Comparison of ENCODE assay signal across 13 cellular contexts in the genomic region with DNA sequence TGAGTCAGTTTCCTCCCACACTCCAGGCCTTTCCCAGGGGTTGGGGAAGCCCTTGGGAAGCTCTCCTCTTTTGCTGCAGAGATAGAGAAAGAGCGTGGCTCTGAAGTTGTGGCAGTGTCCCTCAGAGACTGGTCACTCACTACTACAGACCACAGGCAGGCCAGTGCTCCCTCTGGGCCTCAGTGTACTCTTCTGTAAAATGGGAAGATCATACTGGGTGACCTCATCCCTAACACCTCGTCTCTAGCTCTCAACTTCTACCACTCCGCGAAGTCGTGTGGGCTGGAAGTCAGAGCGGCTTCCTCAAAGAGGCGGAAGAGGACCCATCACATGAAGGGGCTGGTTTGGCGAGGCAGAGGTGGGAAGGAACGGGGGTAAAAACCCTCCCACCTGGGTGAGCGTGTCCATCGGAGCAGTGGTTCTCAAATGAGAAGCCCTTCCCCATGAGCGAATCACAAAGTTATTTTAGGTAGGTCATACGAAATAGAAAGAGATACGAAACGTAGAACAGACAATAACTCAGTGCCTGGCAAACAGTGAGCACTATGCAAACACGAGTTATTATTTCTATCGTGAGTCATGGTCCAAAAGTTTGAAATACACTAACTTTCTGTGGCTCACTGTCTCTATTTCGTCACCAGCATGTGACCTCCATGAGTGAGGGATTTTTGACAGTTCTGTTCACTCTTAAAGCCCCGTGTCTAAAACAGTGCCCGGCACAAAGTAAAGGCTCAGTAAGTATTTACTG. TPM values are rescaled to one million over a fixed set of nuclear protein-coding genes. Genes with fewer than 3 reads are reported as not detected.
DNase-seq lines count a peak whose midpoint lies in the region; ATAC-seq and TF ChIP-seq lines count a peak whose summit lies in the region.
"Had no signal": no experiment of that assay in that cellular context is flagged by ENCODE, and none has a peak within 500 bp of the region (broad histone marks: within the 10 kb centered on the region; RNA-seq: fewer than 3 reads in every experiment).

No MANE protein-coding gene starts in this region.

- H3K36me3 ChIP-seq in RWPE2 (ENCODE audit: low read depth): no peaks in the 10 kb centered on the region
- no peaks in the 10 kb centered on the region for H3K36me3 ChIP-seq in thoracic aorta
- H3K36me3 ChIP-seq in GM23338 (ENCODE audit: insufficient read depth): no peaks in the 10 kb centered on the region
- H3K36me3 ChIP-seq: sigmoid colon had no signal

- no peak overlapping the region for H3K4me3 ChIP-seq in RWPE2 (ENCODE audit: severe bottlenecking)
- no peak overlapping the region for H3K4me3 ChIP-seq in foreskin fibroblast (ENCODE audit: low read depth in 1 of 2, low read length in 2 of 2)
- peak overlapping the region; percentile 39 for H3K4me3 ChIP-seq in thoracic aorta
- H3K4me3 ChIP-seq in GM23338: no peak overlapping the region
- H3K4me3 ChIP-seq: lung, sigmoid colon had no signal

- TF ChIP-seq CTCF in RWPE2 (IDR thresholded peaks at IDR 0.05; ENCODE audit: poor library complexity, severe bottlenecking): no peak
- TF ChIP-seq CTCF in foreskin fibroblast (IDR thresholded peaks at IDR 0.05; ENCODE audit: low read depth, low read length): no peak
- no peak for TF ChIP-seq CTCF in thoracic aorta (IDR thresholded peaks at IDR 0.05)
- no peak for TF ChIP-seq CTCF in GM23338 (conservative IDR thresholded peaks at IDR 0.05; ENCODE audit: low read depth in 2 of 2)

- H4K20me1 ChIP-seq in GM23338 (replicated peaks; ENCODE audit: insufficient read depth): no peaks in the 10 kb centered on the region

- 0 out of 2 replicates have a peak, but pooled peaks cover 2% of the 10 kb centered on the region for H3K9me2 ChIP-seq in GM23338 (ENCODE audit: insufficient read depth)

- no peak overlapping the region for H2AFZ ChIP-seq in GM23338

- peaks cover 15% of the 10 kb centered on the region for H3K4me1 Mint-ChIP-seq in activated T-cell treated with anti-CD3 and anti-CD28 coated beads, Interleukin-2, amount 50 U/mL, for 24 hours (ENCODE audit: low read depth)
- peaks cover 7% of the 10 kb centered on the region for H3K4me1 Mint-ChIP-seq in activated T-cell treated with anti-CD3 and anti-CD28 coated beads, Interleukin-2, amount 50 U/mL, for 72 hours (ENCODE audit: low read depth)
- no peaks in the 10 kb centered on the region for H3K4me1 Mint-ChIP-seq in GM23338

- no peaks in the 10 kb centered on the region for H3F3A ChIP-seq in GM23338 (replicated peaks; ENCODE audit: low read depth)

- no peaks in the 10 kb centered on the region for H3K79me2 ChIP-seq in GM23338 (replicated peaks; ENCODE audit: insufficient read depth)

- intact Hi-C loops in left colon (cut with DNase I, micrococcal nuclease): no loop called here

- no peaks in the 10 kb centered on the region for H3K9me3 Mint-ChIP-seq in activated T-cell treated with anti-CD3 and anti-CD28 coated beads, Interleukin-2, amount 50 U/mL, for 24 hours
- no peaks in the 10 kb centered on the region for H3K9me3 Mint-ChIP-seq in activated T-cell treated with anti-CD3 and anti-CD28 coated beads, Interleukin-2, amount 50 U/mL, for 72 hours
- no peaks in the 10 kb centered on the region for H3K9me3 Mint-ChIP-seq in GM23338

- H3K36me3 Mint-ChIP-seq in activated T-cell treated with anti-CD3 and anti-CD28 coated beads, Interleukin-2, amount 50 U/mL, for 24 hours (ENCODE audit: low read depth): peaks cover 7% of the 10 kb centered on the region
- H3K36me3 Mint-ChIP-seq in activated T-cell treated with anti-CD3 and anti-CD28 coated beads, Interleukin-2, amount 50 U/mL, for 72 hours (ENCODE audit: insufficient read depth in 2 of 2): no peaks in the 10 kb centered on the region
- H3K36me3 Mint-ChIP-seq in GM23338 (ENCODE audit: low read depth): no peaks in the 10 kb centered on the region

- no peak for DNase-seq in activated T-cell treated with anti-CD3 and anti-CD28 coated beads, Interleukin-2, amount 50 U/mL, for 24 hours
- DNase-seq in activated T-cell treated with anti-CD3 and anti-CD28 coated beads, Interleukin-2, amount 50 U/mL, for 72 hours: no peak
- DNase-seq in RWPE2 (ENCODE audit: low spot score) (peak; percentile 46), foreskin fibroblast (peak; percentile 31 to 48), thoracic aorta (ENCODE audit: low spot score) (no peak), GM23338 (ENCODE audit: low spot score) (no peak), NCI-H82 (lab: John Stamatoyannopoulos, UW) (no peak), left colon (no peak)
- DNase-seq: Karpas-422, NCI-H526 treated with DMSO at 0.1 percent for 48 hours, sigmoid colon had no signal

- H3K27ac ChIP-seq in RWPE2 (ENCODE audit: poor library complexity, severe bottlenecking) (no peak overlapping the region), thoracic aorta (no peak overlapping the region), GM23338 (ENCODE audit: low read depth) (no peak overlapping the region)
- H3K27ac ChIP-seq: sigmoid colon had no signal

- no peak for ATAC-seq in activated T-cell treated with anti-CD3 and anti-CD28 coated beads, Interleukin-2, amount 50 U/mL, for 72 hours (replicated peaks in 1 of 2)
- peak; percentile 84 for ATAC-seq in RWPE2 (ENCODE audit: low read depth)
- ATAC-seq in thoracic aorta (ENCODE audit: insufficient number of reproducible peaks, low FRiP score, low read depth): peak; percentile 54
- ATAC-seq in GM23338: no peak
- ATAC-seq in left colon: no peak

- no peaks in the 10 kb centered on the region for H3K27me3 ChIP-seq in RWPE2 (ENCODE audit: insufficient read depth, poor library complexity, severe bottlenecking)
- H3K27me3 ChIP-seq in thoracic aorta (replicated peaks; ENCODE audit: insufficient read depth): no peaks in the 10 kb centered on the region
- H3K27me3 ChIP-seq in GM23338 (ENCODE audit: insufficient read depth): no peaks in the 10 kb centered on the region
- H3K27me3 ChIP-seq: sigmoid colon had no signal

- H3K4me1 ChIP-seq in RWPE2 (ENCODE audit: insufficient read depth, poor library complexity, severe bottlenecking) (no peaks in the 10 kb centered on the region), thoracic aorta (ENCODE audit: control insufficient read depth in 1 of 2, low read depth in 2 of 2) (peaks cover 3 to 15% of the 10 kb centered on the region in 2 donors), GM23338 (ENCODE audit: insufficient read depth) (no peaks in the 10 kb centered on the region)
- H3K4me1 ChIP-seq: sigmoid colon had no signal

- no peak overlapping the region for H3K4me2 ChIP-seq in GM23338

- no peaks in the 10 kb centered on the region for H3K9me3 ChIP-seq in RWPE2 (ENCODE audit: severe bottlenecking)
- no peaks in the 10 kb centered on the region for H3K9me3 ChIP-seq in thoracic aorta
- H3K9me3 ChIP-seq: sigmoid colon had no signal

- H3K27ac Mint-ChIP-seq in activated T-cell treated with anti-CD3 and anti-CD28 coated beads, Interleukin-2, amount 50 U/mL, for 24 hours: peak overlapping the region; percentile 14
- no peak overlapping the region for H3K27ac Mint-ChIP-seq in activated T-cell treated with anti-CD3 and anti-CD28 coated beads, Interleukin-2, amount 50 U/mL, for 72 hours
- no peak overlapping the region for H3K27ac Mint-ChIP-seq in GM23338
- H3K27ac Mint-ChIP-seq: B cell had no signal

- H3K27me3 Mint-ChIP-seq in activated T-cell treated with anti-CD3 and anti-CD28 coated beads, Interleukin-2, amount 50 U/mL, for 24 hours: no peaks in the 10 kb centered on the region
- H3K27me3 Mint-ChIP-seq in activated T-cell treated with anti-CD3 and anti-CD28 coated beads, Interleukin-2, amount 50 U/mL, for 72 hours (ENCODE audit: low read depth): no peaks in the 10 kb centered on the region
- peaks cover 8% of the 10 kb centered on the region for H3K27me3 Mint-ChIP-seq in GM23338 (ENCODE audit: insufficient read depth, low read depth, poor library complexity)
- H3K27me3 Mint-ChIP-seq: B cell had no signal

- no peak overlapping the region for H3K4me3 Mint-ChIP-seq in activated T-cell treated with anti-CD3 and anti-CD28 coated beads, Interleukin-2, amount 50 U/mL, for 24 hours
- no peak overlapping the region for H3K4me3 Mint-ChIP-seq in activated T-cell treated with anti-CD3 and anti-CD28 coated beads, Interleukin-2, amount 50 U/mL, for 72 hours
- H3K4me3 Mint-ChIP-seq in GM23338: no peak overlapping the region
- H3K4me3 Mint-ChIP-seq: B cell had no signal

TF ChIP-seq in GM23338, 12 proteins besides CTCF, POLR2A, EP300 and RAD21 (continues in another document):
- TF ChIP-seq JUNB (IDR thresholded peaks at IDR 0.05; ENCODE audit: unreplicated experiment): no peak
- no peak for TF ChIP-seq EZH2 (IDR thresholded peaks at IDR 0.05; ENCODE audit: low read depth, unreplicated experiment)
- TF ChIP-seq ZNF114 (CRISPR knock-in tag; IDR thresholded peaks at IDR 0.05): no peak
- no peak for TF ChIP-seq NANOG (IDR thresholded peaks at IDR 0.05; ENCODE audit: borderline replicate concordance)

RNA-seq across cellular contexts. Expression of a gene that starts 32.7 kb away (rescaled TPM):
- 10 to 100 TPM; 23.2 to 28.4 TPM for total RNA-seq in activated T-cell treated with anti-CD3 and anti-CD28 coated beads, Interleukin-2, amount 50 U/mL, for 72 hours
- total RNA-seq in thoracic aorta (10 to 100 TPM; 38.3 to 78.5 TPM), left colon (10 to 100 TPM; 46.1 to 54.6 TPM)
- 11.4 and 14.9 TPM in 2 replicates for total RNA-seq in GM23338 (2014; rRNA removed; shearing (Covaris generic))
- polyA plus RNA-seq in GM23338 (2016; fragmentation: Nextera tagmentation; extraction: Ambion mirVana): 6.3 and 9.1 TPM in 2 replicates

Comparison
In these comparisons a context has a peak if more than half of its experiments do, and no peak if none do; other contexts are left out.
1. DNase-seq: peak in RWPE2 (single experiment) and foreskin fibroblast (2 of 2); none in activated T-cell treated with anti-CD3 and anti-CD28 coated beads, Interleukin-2, amount 50 U/mL, for 24 hours (single experiment), activated T-cell treated with anti-CD3 and anti-CD28 coated beads, Interleukin-2, amount 50 U/mL, for 72 hours (0 of 2), thoracic aorta (single experiment), GM23338 (single experiment), NCI-H82 (single experiment) and left colon (0 of 2).
2. ATAC-seq: peak in RWPE2 (single experiment) and thoracic aorta (single experiment); none in activated T-cell treated with anti-CD3 and anti-CD28 coated beads, Interleukin-2, amount 50 U/mL, for 72 hours (0 of 2), GM23338 (single experiment) and left colon (single experiment).